Comparison of ENCODE assay signal across 17 cellular contexts in the genomic region with DNA sequence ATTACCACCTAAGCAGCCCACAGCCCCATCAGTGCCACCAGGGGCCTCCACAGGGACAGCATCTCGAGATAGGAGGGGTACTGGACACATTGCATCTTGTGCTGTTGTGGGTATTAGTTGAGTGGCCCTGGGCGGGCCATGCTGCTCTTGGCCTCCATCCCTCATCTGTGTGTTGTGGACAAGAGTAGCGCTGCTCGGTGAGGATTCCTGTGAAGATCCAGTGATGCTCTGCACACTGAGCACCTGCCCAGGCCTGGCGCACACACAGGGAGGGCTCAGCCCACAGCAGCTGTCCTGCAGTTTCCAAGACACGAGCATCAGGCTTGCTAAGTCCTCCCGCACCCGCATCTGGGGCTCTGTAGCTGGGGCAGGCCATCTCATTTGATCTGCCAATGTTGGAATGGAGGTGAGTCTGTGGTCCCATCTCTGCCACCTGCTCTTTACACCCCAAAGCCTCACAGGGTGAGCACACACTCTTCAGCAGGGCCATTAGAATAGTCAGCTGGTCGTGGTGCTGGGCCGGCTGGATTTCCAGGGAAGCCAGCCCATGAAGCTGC. TPM values are rescaled to one million over a fixed set of nuclear protein-coding genes. Genes with fewer than 3 reads are reported as not detected.
A peak's percentile ranks its signal among the peaks of the same experiment; 100 is the strongest.
DNase-seq lines count a peak whose midpoint lies in the region; ATAC-seq and TF ChIP-seq lines count a peak whose summit lies in the region.
"Had no signal": no experiment of that assay in that cellular context is flagged by ENCODE, and none has a peak within 500 bp of the region (broad histone marks: within the 10 kb centered on the region; RNA-seq: fewer than 3 reads in every experiment).

No MANE protein-coding gene starts in this region.

- H2AK5ac ChIP-seq in mesenchymal stem cell (ENCODE audit: low read length, severe bottlenecking) = no peak overlapping the region

- H2AFZ ChIP-seq in OCI-LY1 (ENCODE audit: low read length) (no peak overlapping the region), mesenchymal stem cell (ENCODE audit: low read depth, low read length) (no peak overlapping the region)

- DNase-seq in CD8-positive, alpha-beta T cell = no peak
- DNase-seq in mesenchymal stem cell = no peak
- DNase-seq in progenitor cell of endocrine pancreas (ENCODE audit: low spot score, unreplicated experiment) = no peak
- DNase-seq in T-helper 2 cell treated with Interferon-gamma antibody and Interleukin-4, amounts not matched to agents 5 μg/mL and 100 μg/mL, for 36 hours (ENCODE audit: low spot score) = no peak
- no peak for DNase-seq in stimulated activated CD4-positive, alpha-beta T cell treated with anti-CD3 and anti-CD28 coated beads, Interleukin-1b, Interleukin-23, amount 100 ng/mL, for 48 hours
- DNase-seq in activated naive CD8-positive, alpha-beta T cell treated with anti-CD3 and anti-CD28 coated beads, Interleukin-2, amount 50 U/mL, for 24 hours = no peak
- DNase-seq in NCI-H2227 (lab: John Stamatoyannopoulos, UW; ENCODE audit: unreplicated experiment) = no peak
- DNase-seq: BE2C; CD8-positive, alpha-beta memory T cell; DND-41; GDM1; GOT3; H9 had no signal

- no peaks in the 10 kb centered on the region for H3K4me1 ChIP-seq in CD8-positive, alpha-beta T cell (ENCODE audit: insufficient read depth, low read length)
- H3K4me1 ChIP-seq in OCI-LY1 (ENCODE audit: insufficient read depth, low read length, severe bottlenecking) (peaks cover 36% of the 10 kb centered on the region), mesenchymal stem cell (ENCODE audit: control insufficient read depth, insufficient read depth, low read depth, low read length) (peaks cover 37% of the 10 kb centered on the region)
- H3K4me1 ChIP-seq: BE2C, Caco-2 had no signal

- H4K8ac ChIP-seq in mesenchymal stem cell (ENCODE audit: low read length) = peak overlapping the region; percentile 5

- no peaks in the 10 kb centered on the region for H3K4me1 Mint-ChIP-seq in CD8-positive, alpha-beta T cell (ENCODE audit: low read depth)
- H3K4me1 Mint-ChIP-seq in progenitor cell of endocrine pancreas (ENCODE audit: low read depth) = peaks cover 15% of the 10 kb centered on the region
- peaks cover under 1% of the 10 kb centered on the region for H3K4me1 Mint-ChIP-seq in T-helper 2 cell treated with Interferon-gamma antibody and Interleukin-4, amounts not matched to agents 5 μg/mL and 100 μg/mL, for 36 hours (ENCODE audit: low read depth)
- H3K4me1 Mint-ChIP-seq in activated naive CD8-positive, alpha-beta T cell treated with anti-CD3 and anti-CD28 coated beads, Interleukin-2, amount 50 U/mL, for 24 hours = peaks cover 5% of the 10 kb centered on the region

- intact Hi-C loops in CD8-positive, alpha-beta T cell (cut with DNase I, micrococcal nuclease) = no loop called here

- H2BK12ac ChIP-seq in mesenchymal stem cell (ENCODE audit: low read length in 2 of 2) = no peak overlapping the region

- H3K9me2 ChIP-seq in OCI-LY1 (ENCODE audit: low read depth, low read length) = no peaks in the 10 kb centered on the region

- no peak overlapping the region for H3K4me3 ChIP-seq in CD8-positive, alpha-beta T cell (ENCODE audit: low read depth, low read length)
- H3K4me3 ChIP-seq in OCI-LY1 (ENCODE audit: low read depth, low read length, poor library complexity, severe bottlenecking) (no peak overlapping the region), mesenchymal stem cell (ENCODE audit: insufficient read depth in 1 of 2, low read depth in 1 of 2, low read length in 2 of 2) (no peak overlapping the region)
- H3K4me3 ChIP-seq: A549 had no signal

- H3K36me3 ChIP-seq in CD8-positive, alpha-beta T cell (ENCODE audit: insufficient read depth, low read length) = peaks cover 20% of the 10 kb centered on the region
- H3K36me3 ChIP-seq in OCI-LY1 (ENCODE audit: insufficient read depth, low read length) = peaks cover 69% of the 10 kb centered on the region; the same call in 1 of the 2 replicates
- peaks cover 54 to 74% of the 10 kb centered on the region in 2 experiments for H3K36me3 ChIP-seq in mesenchymal stem cell (ENCODE audit: control insufficient read depth in 1 of 2, insufficient read depth in 2 of 2, low read depth in 1 of 2, low read length in 2 of 2)
- H3K36me3 ChIP-seq: BE2C had no signal

- peaks cover 83% of the 10 kb centered on the region for H3K36me3 Mint-ChIP-seq in CD8-positive, alpha-beta T cell
- peaks cover 1% of the 10 kb centered on the region for H3K36me3 Mint-ChIP-seq in progenitor cell of endocrine pancreas (ENCODE audit: insufficient read depth)
- peaks cover 28% of the 10 kb centered on the region for H3K36me3 Mint-ChIP-seq in T-helper 2 cell treated with Interferon-gamma antibody and Interleukin-4, amounts not matched to agents 5 μg/mL and 100 μg/mL, for 36 hours (ENCODE audit: low read depth)
- peaks cover 14% of the 10 kb centered on the region for H3K36me3 Mint-ChIP-seq in activated naive CD8-positive, alpha-beta T cell treated with anti-CD3 and anti-CD28 coated beads, Interleukin-2, amount 50 U/mL, for 24 hours (ENCODE audit: low read depth)

- 94% methylated on average over 10 of the region's 10 CpGs for WGBS in mesenchymal stem cell

- H3K23ac ChIP-seq in mesenchymal stem cell (ENCODE audit: low read length in 2 of 2) = no peak overlapping the region

- H3K9ac ChIP-seq in OCI-LY1 (ENCODE audit: low read length) (no peak overlapping the region), mesenchymal stem cell (ENCODE audit: low read length) (no peak overlapping the region)

- H3K27ac Mint-ChIP-seq in CD8-positive, alpha-beta T cell = peak overlapping the region; percentile 55
- H3K27ac Mint-ChIP-seq in progenitor cell of endocrine pancreas = peak overlapping the region; percentile 49
- no peak overlapping the region for H3K27ac Mint-ChIP-seq in T-helper 2 cell treated with Interferon-gamma antibody and Interleukin-4, amounts not matched to agents 5 μg/mL and 100 μg/mL, for 36 hours
- no peak overlapping the region for H3K27ac Mint-ChIP-seq in activated naive CD8-positive, alpha-beta T cell treated with anti-CD3 and anti-CD28 coated beads, Interleukin-2, amount 50 U/mL, for 24 hours

- TF ChIP-seq CTCF in CD8-positive, alpha-beta T cell (IDR thresholded peaks at IDR 0.05) = no peak
- TF ChIP-seq CTCF in OCI-LY1 (IDR thresholded peaks at IDR 0.05; ENCODE audit: low read length) = no peak
- TF ChIP-seq CTCF in progenitor cell of endocrine pancreas (IDR thresholded peaks at IDR 0.05; ENCODE audit: unreplicated experiment) = no peak

- no peak overlapping the region for H3K14ac ChIP-seq in mesenchymal stem cell (ENCODE audit: low read length in 2 of 2)

- 0 out of 2 replicates have a peak, but pooled peaks cover 5% of the 10 kb centered on the region for H3F3A ChIP-seq in OCI-LY1 (ENCODE audit: insufficient read depth, low read length)

- H3K9me3 Mint-ChIP-seq in CD8-positive, alpha-beta T cell = no peaks in the 10 kb centered on the region
- H3K9me3 Mint-ChIP-seq in progenitor cell of endocrine pancreas (ENCODE audit: low read depth) = no peaks in the 10 kb centered on the region
- no peaks in the 10 kb centered on the region for H3K9me3 Mint-ChIP-seq in T-helper 2 cell treated with Interferon-gamma antibody and Interleukin-4, amounts not matched to agents 5 μg/mL and 100 μg/mL, for 36 hours
- H3K9me3 Mint-ChIP-seq in activated naive CD8-positive, alpha-beta T cell treated with anti-CD3 and anti-CD28 coated beads, Interleukin-2, amount 50 U/mL, for 24 hours = no peaks in the 10 kb centered on the region
- H3K9me3 Mint-ChIP-seq: CD8-positive, alpha-beta memory T cell; H9 had no signal

- no peak overlapping the region for H3K4ac ChIP-seq in mesenchymal stem cell (ENCODE audit: low read depth in 1 of 2, low read length in 2 of 2)

- H3K4me2 ChIP-seq in OCI-LY1 (ENCODE audit: low read length) = no peak overlapping the region
- H3K4me2 ChIP-seq in mesenchymal stem cell (ENCODE audit: low read length, poor library complexity, severe bottlenecking) = no peak overlapping the region
- H3K4me2 ChIP-seq: A549 had no signal

- H3K79me1 ChIP-seq in mesenchymal stem cell (replicated peaks; ENCODE audit: low read length, poor library complexity, severe bottlenecking) = peaks cover 2% of the 10 kb centered on the region

- H3K9me3 ChIP-seq in CD8-positive, alpha-beta T cell (ENCODE audit: low read length) = no peaks in the 10 kb centered on the region
- H3K9me3 ChIP-seq in OCI-LY1 (ENCODE audit: low read length) (no peaks in the 10 kb centered on the region), mesenchymal stem cell (ENCODE audit: control insufficient read depth, low read length) (no peaks in the 10 kb centered on the region)
- H3K9me3 ChIP-seq: A549, BE2C, Caco-2 had no signal

- POLR2A ChIA-PET in CD8-positive, alpha-beta T cell (lab: Charles Lee) = no interaction called here

- no peaks in the 10 kb centered on the region for H3K27me3 ChIP-seq in CD8-positive, alpha-beta T cell (ENCODE audit: insufficient read depth, low read length)
- H3K27me3 ChIP-seq in OCI-LY1 (ENCODE audit: insufficient read depth, low read length) (no peaks in the 10 kb centered on the region), mesenchymal stem cell (ENCODE audit: control insufficient read depth in 1 of 2, insufficient read depth in 1 of 2, low read length in 2 of 2) (no peaks in the 10 kb centered on the region)
- H3K27me3 ChIP-seq: BE2C had no signal

- no peaks in the 10 kb centered on the region for H3K79me2 ChIP-seq in OCI-LY1 (ENCODE audit: insufficient read depth, low read length)

- CTCF ChIA-PET in CD8-positive, alpha-beta T cell (lab: Charles Lee) = interaction anchor here (0.9 to 1.3 kb wide), 2 partner anchors 9 to 271 kb away, joined by 3 read pairs; no protein-coding TSS in a partner anchor

- no peak overlapping the region for H2BK5ac ChIP-seq in mesenchymal stem cell (ENCODE audit: low read depth, low read length, poor library complexity, severe bottlenecking)

- no peak overlapping the region for H2BK120ac ChIP-seq in mesenchymal stem cell (ENCODE audit: low read depth, low read length)

- no peak overlapping the region for H3K18ac ChIP-seq in mesenchymal stem cell (ENCODE audit: low read depth in 1 of 2, low read length in 2 of 2)

- no peak for ATAC-seq in CD8-positive, alpha-beta T cell
- no peak for ATAC-seq in activated naive CD8-positive, alpha-beta T cell treated with anti-CD3 and anti-CD28 coated beads, Interleukin-2, amount 50 U/mL, for 24 hours
- ATAC-seq: A549 had no signal

- H4K91ac ChIP-seq in mesenchymal stem cell (ENCODE audit: low read length) = no peak overlapping the region

- H3K27me3 Mint-ChIP-seq in CD8-positive, alpha-beta T cell (ENCODE audit: low read depth) = no peaks in the 10 kb centered on the region
- no peaks in the 10 kb centered on the region for H3K27me3 Mint-ChIP-seq in progenitor cell of endocrine pancreas
- no peaks in the 10 kb centered on the region for H3K27me3 Mint-ChIP-seq in T-helper 2 cell treated with Interferon-gamma antibody and Interleukin-4, amounts not matched to agents 5 μg/mL and 100 μg/mL, for 36 hours (ENCODE audit: low read depth)
- no peaks in the 10 kb centered on the region for H3K27me3 Mint-ChIP-seq in activated naive CD8-positive, alpha-beta T cell treated with anti-CD3 and anti-CD28 coated beads, Interleukin-2, amount 50 U/mL, for 24 hours
- H3K27me3 Mint-ChIP-seq: CD8-positive, alpha-beta memory T cell had no signal

- H3K4me3 Mint-ChIP-seq in CD8-positive, alpha-beta T cell = no peak overlapping the region
- H3K4me3 Mint-ChIP-seq in progenitor cell of endocrine pancreas (ENCODE audit: low read depth) = no peak overlapping the region
- H3K4me3 Mint-ChIP-seq in T-helper 2 cell treated with Interferon-gamma antibody and Interleukin-4, amounts not matched to agents 5 μg/mL and 100 μg/mL, for 36 hours = no peak overlapping the region
- H3K4me3 Mint-ChIP-seq in activated naive CD8-positive, alpha-beta T cell treated with anti-CD3 and anti-CD28 coated beads, Interleukin-2, amount 50 U/mL, for 24 hours = no peak overlapping the region
- H3K4me3 Mint-ChIP-seq: CD8-positive, alpha-beta memory T cell; H9 had no signal

- H2BK15ac ChIP-seq in mesenchymal stem cell (ENCODE audit: low read depth, poor library complexity, severe bottlenecking) = no peak overlapping the region

- no peak overlapping the region for H3K27ac ChIP-seq in CD8-positive, alpha-beta T cell (ENCODE audit: low read depth, low read length)
- H3K27ac ChIP-seq in OCI-LY1 (ENCODE audit: low read depth, low read length, poor library complexity, severe bottlenecking) (peak overlapping the region; percentile 85), mesenchymal stem cell (ENCODE audit: low read length, poor library complexity, severe bottlenecking) (no peak overlapping the region)
- H3K27ac ChIP-seq: A549, C4-2B had no signal

- no peaks in the 10 kb centered on the region for H4K20me1 ChIP-seq in OCI-LY1 (ENCODE audit: insufficient read depth, low read length)

RNA-seq across cellular contexts. Expression of a gene that starts 32.0 kb away (rescaled TPM):
- 10 to 100 TPM; 20.9 to 22.4 TPM for total RNA-seq in CD8-positive, alpha-beta T cell
- polyA plus RNA-seq in mesenchymal stem cell (2013, experiment 1 of 2) = 5.6 TPM
- polyA plus RNA-seq in mesenchymal stem cell (2013, experiment 2 of 2) = 5.7 TPM
- 9.5 and 10.2 TPM in 2 replicates for total RNA-seq in progenitor cell of endocrine pancreas

RNA-seq across cellular contexts. Expression of a gene that starts 52.9 kb away (rescaled TPM):
- 100 to 1,000 TPM; 137 to 151 TPM for total RNA-seq in CD8-positive, alpha-beta T cell
- polyA plus RNA-seq in mesenchymal stem cell (2013, experiment 1 of 2) = 37.3 TPM
- polyA plus RNA-seq in mesenchymal stem cell (2013, experiment 2 of 2) = 35.5 TPM
- total RNA-seq in progenitor cell of endocrine pancreas = 56.6 and 62.3 TPM in 2 replicates

Comparison
In these comparisons a context has a peak if more than half of its experiments do, and no peak if none do; other contexts are left out.
1. H3K27ac Mint-ChIP-seq: peak in CD8-positive, alpha-beta T cell (single experiment) and progenitor cell of endocrine pancreas (single experiment); none in T-helper 2 cell treated with Interferon-gamma antibody and Interleukin-4, amounts not matched to agents 5 μg/mL and 100 μg/mL, for 36 hours (single experiment) and activated naive CD8-positive, alpha-beta T cell treated with anti-CD3 and anti-CD28 coated beads, Interleukin-2, amount 50 U/mL, for 24 hours (single experiment).